ENCODE assay signal across 2 cellular contexts in the genomic region with DNA sequence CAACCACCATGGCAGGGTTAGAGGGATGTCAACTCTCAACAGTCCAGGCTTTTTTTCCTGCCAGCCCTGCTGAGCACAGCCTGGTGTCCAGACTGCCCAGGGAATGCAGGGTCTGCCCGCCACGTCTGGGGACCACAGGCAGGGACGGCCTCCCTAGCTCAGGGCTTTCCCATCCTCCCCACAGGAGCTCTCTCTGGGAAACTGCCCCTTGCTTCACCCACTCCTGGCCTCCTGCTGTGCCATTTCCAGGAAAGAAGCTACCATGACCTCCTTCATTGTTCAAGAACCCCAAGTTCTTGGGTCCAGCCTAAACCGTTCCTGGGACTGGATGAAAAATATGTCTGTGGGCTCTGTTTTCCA.
A peak's percentile ranks its signal among the peaks of the same experiment; 100 is the strongest.
TF ChIP-seq lines count a peak whose summit lies in the region.

No MANE protein-coding gene starts in this region.

TF ChIP-seq in IMR-90, 13 proteins besides CTCF, POLR2A, EP300 and RAD21:
- TF ChIP-seq MXI1 (IDR thresholded peaks at IDR 0.05; ENCODE audit: borderline replicate concordance, low read depth, low read length) (no peak), SMC3 (IDR thresholded peaks at IDR 0.05; ENCODE audit: low read depth, low read length) (no peak), CEBPB (IDR thresholded peaks at IDR 0.05; ENCODE audit: low read depth, low read length) (no peak), RFX5 (IDR thresholded peaks at IDR 0.05; ENCODE audit: low read depth, low read length) (no peak), NFE2L2 (IDR thresholded peaks at IDR 0.05; ENCODE audit: low read depth, low read length) (no peak), BHLHE40 (IDR thresholded peaks at IDR 0.05; ENCODE audit: low read depth, low read length) (no peak), FOS (IDR thresholded peaks at IDR 0.05; ENCODE audit: low read depth, low read length) (no peak), MAFK (IDR thresholded peaks at IDR 0.05; ENCODE audit: low read depth, low read length) (no peak), CHD1 (IDR thresholded peaks at IDR 0.05; ENCODE audit: low read depth, low read length) (no peak), MAZ (IDR thresholded peaks at IDR 0.05; ENCODE audit: borderline replicate concordance, low read depth, low read length) (no peak), RCOR1 (IDR thresholded peaks at IDR 0.05; ENCODE audit: insufficient replicate concordance, low read length) (no peak)
- TF ChIP-seq, protein P1, sequence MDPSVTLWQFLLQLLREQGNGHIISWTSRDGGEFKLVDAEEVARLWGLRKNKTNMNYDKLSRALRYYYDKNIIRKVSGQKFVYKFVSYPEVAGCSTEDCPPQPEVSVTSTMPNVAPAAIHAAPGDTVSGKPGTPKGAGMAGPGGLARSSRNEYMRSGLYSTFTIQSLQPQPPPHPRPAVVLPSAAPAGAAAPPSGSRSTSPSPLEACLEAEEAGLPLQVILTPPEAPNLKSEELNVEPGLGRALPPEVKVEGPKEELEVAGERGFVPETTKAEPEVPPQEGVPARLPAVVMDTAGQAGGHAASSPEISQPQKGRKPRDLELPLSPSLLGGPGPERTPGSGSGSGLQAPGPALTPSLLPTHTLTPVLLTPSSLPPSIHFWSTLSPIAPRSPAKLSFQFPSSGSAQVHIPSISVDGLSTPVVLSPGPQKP (IDR thresholded peaks at IDR 0.05; ENCODE audit: borderline replicate concordance, low read depth, low read length), result no peak
- TF ChIP-seq, protein P2, sequence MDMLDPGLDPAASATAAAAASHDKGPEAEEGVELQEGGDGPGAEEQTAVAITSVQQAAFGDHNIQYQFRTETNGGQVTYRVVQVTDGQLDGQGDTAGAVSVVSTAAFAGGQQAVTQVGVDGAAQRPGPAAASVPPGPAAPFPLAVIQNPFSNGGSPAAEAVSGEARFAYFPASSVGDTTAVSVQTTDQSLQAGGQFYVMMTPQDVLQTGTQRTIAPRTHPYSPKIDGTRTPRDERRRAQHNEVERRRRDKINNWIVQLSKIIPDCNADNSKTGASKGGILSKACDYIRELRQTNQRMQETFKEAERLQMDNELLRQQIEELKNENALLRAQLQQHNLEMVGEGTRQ (IDR thresholded peaks at IDR 0.05; ENCODE audit: low read depth, low read length), result no peak

TF ChIP-seq in K562, 482 proteins besides CTCF, POLR2A, EP300 and RAD21:
- no peak for TF ChIP-seq PHB (CRISPR knock-in tag; IDR thresholded peaks at IDR 0.05)
- 0 out of 2 replicates have a peak, but pooled peaks have one; percentile 15 for TF ChIP-seq RBFOX2 (IDR thresholded peaks at IDR 0.05; ENCODE audit: low read depth, low read length)
